ENCODE assay signal across 8 cellular contexts in the genomic region with DNA sequence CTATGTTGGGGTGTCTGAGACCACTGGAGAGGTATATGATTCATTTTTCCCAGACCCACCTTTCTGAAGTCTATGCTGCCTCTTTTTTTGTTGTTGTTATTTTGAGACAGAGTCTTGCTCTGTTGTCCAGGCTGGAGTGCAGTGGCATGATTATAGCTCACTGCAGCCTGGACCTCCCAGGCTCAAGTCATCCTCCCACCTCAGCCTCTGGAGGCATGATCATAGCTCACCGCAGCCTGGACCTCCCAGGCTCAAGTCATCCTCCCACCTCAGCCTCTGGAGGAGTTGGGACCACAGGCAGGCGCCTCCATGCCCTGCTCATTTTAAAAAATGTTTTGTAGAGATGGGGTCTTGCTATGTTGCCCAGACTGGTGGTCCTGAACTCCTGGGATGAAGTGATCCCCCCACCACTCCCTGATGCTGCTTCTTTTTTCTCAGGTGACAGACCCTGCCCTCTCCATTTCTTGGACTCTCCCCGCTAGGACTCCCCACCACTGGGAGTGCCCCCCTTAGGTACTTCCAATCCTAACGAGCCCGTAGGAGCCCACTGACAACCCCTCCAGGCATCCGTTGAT. TPM values are rescaled to one million over a fixed set of nuclear protein-coding genes. Genes with fewer than 3 reads are reported as not detected.
DNase-seq lines count a peak whose midpoint lies in the region; ATAC-seq and TF ChIP-seq lines count a peak whose summit lies in the region.

No MANE protein-coding gene starts in this region.

- no peaks in the 10 kb centered on the region for H3K9me3 Mint-ChIP-seq in T-cell

- H3K4me1 Mint-ChIP-seq in T-cell = peaks cover 31 to 53% (median 52%) of the 10 kb centered on the region in 3 donors

- H3K27me3 Mint-ChIP-seq in T-cell = no peaks in the 10 kb centered on the region

- POLR2A ChIA-PET in T-cell (lab: Charles Lee) = interaction anchor here in 1 of 2 donors (0.7 kb wide), 1 partner anchor 226 kb away, joined by 5 read pairs; no protein-coding TSS in a partner anchor

- CTCF ChIA-PET in T-cell (lab: Charles Lee) = no interaction called here

- H3K4me3 Mint-ChIP-seq in T-cell = peak overlapping the region; percentile 78 to 86 (median 80)

- intact Hi-C loops in sciatic nerve (cut with DNase I) = no loop called here

- peak overlapping the region; percentile 82 for H3K4me3 ChIP-seq in fibroblast of mammary gland (ENCODE audit: control insufficient read depth, low read depth, low read length)
- H3K4me3 ChIP-seq in retinal pigment epithelial cell (ENCODE audit: low read length) = peak overlapping the region; percentile 73

- DNase-seq in ELR (ENCODE audit: low read depth) (peak; percentile 26), T-cell (no peak), fibroblast of mammary gland (ENCODE audit: low read depth) (peak; percentile 34), retinal pigment epithelial cell (ENCODE audit: low read depth) (no peak), cerebellar nuclear complex (lab: John Stamatoyannopoulos, UW) (no peak), DMS153 (lab: John Stamatoyannopoulos, UW) (no peak), sciatic nerve (ENCODE audit: low spot score) (no peak)

- ATAC-seq in T-cell (replicated peaks in 1 of 4) (no peak), GM18909 (IDR thresholded peaks at IDR 0.05; ENCODE audit: poor library complexity, unreplicated experiment) (no peak), sciatic nerve (no peak)

- no peak for TF ChIP-seq CTCF in fibroblast of mammary gland (conservative IDR thresholded peaks at IDR 0.05; ENCODE audit: control insufficient read depth, insufficient read depth, low read depth, low read length)
- TF ChIP-seq CTCF in retinal pigment epithelial cell (conservative IDR thresholded peaks at IDR 0.05; ENCODE audit: low read depth, low read length) = no peak

- H3K36me3 Mint-ChIP-seq in T-cell = peaks cover 16% of the 10 kb centered on the region

- H3K27ac Mint-ChIP-seq in T-cell = peak overlapping the region; percentile 37 to 70

RNA-seq across cellular contexts. Expression of gene ARHGEF18, which starts 45.3 kb away (rescaled TPM):
- total RNA-seq in T-cell (100 to 1,000 TPM; 111 to 145 (median 126) TPM), sciatic nerve (25.7 TPM)

Comparison
In these comparisons a context has a peak if more than half of its experiments do, and no peak if none do; other contexts are left out.
1. DNase-seq: peak in ELR (single experiment) and fibroblast of mammary gland (single experiment); none in T-cell (0 of 34), retinal pigment epithelial cell (single experiment), cerebellar nuclear complex (0 of 2), DMS153 (single experiment) and sciatic nerve (single experiment).